In genomic region chr3:133075027-133075426, GRCh38 we compare ENCODE assay signal across 20 cellular contexts. TPM values are rescaled to one million over a fixed set of nuclear protein-coding genes. Genes with fewer than 3 reads are reported as not detected.
DNase-seq lines count a peak whose midpoint lies in the region; ATAC-seq and TF ChIP-seq lines count a peak whose summit lies in the region.
"Had no signal": no experiment of that assay in that cellular context is flagged by ENCODE, and none has a peak within 500 bp of the region (broad histone marks: within the 10 kb centered on the region; RNA-seq: fewer than 3 reads in every experiment).

No MANE protein-coding gene starts in this region.

- DNase-seq in SK-N-SH (no peak), NCI-H2171 treated with DMSO at 0.1 percent for 48 hours (lab: John Stamatoyannopoulos, UW) (peak; percentile 87), glutamatergic neuron (peak; percentile 30), SKM-1 treated with dmso at 0.1 percent for 144 hours (lab: John Stamatoyannopoulos, UW; ENCODE audit: unreplicated experiment) (no peak), SW 1271 (lab: John Stamatoyannopoulos, UW) (no peak), COLO829 (ENCODE audit: low spot score) (no peak)
- DNase-seq: 8988T; ACHN; AML-193; C1 segment of cervical spinal cord; Caco-2; CD4-positive, alpha-beta memory T cell; DMS153; DND-41; GM23248; H7; HCEC 1CT had no signal

- no peak overlapping the region for H3K9ac ChIP-seq in SK-N-SH
- H3K9ac ChIP-seq: GM23248 had no signal

- peak; percentile 64; the same call in 2 of the 3 replicates for ATAC-seq in SK-N-SH treated with all-trans-retinoic acid at 6 μM for 48 hours
- ATAC-seq: A549 had no signal

- no peaks in the 10 kb centered on the region for H3F3A ChIP-seq in SK-N-SH (replicated peaks; ENCODE audit: insufficient read depth)

- H3K27me3 Mint-ChIP-seq in glutamatergic neuron (ENCODE audit: unreplicated experiment) = peaks cover 8% of the 10 kb centered on the region

- H3K4me2 ChIP-seq in SK-N-SH = no peak overlapping the region
- H3K4me2 ChIP-seq: A549 had no signal

- no peaks in the 10 kb centered on the region for H4K20me1 ChIP-seq in SK-N-SH (ENCODE audit: insufficient read depth)

- peaks cover 0 to 11% of the 10 kb centered on the region in 2 experiments; a peak in 1 of 4 replicates for H3K4me1 ChIP-seq in SK-N-SH (ENCODE audit: control insufficient read depth in 1 of 2, insufficient read depth in 2 of 2, low read depth in 1 of 2, low read length in 1 of 2)
- H3K4me1 ChIP-seq: A549, Caco-2 had no signal

- no peak overlapping the region for H3K4me3 ChIP-seq in SK-N-SH (ENCODE audit: low read depth in 2 of 2, low read length in 1 of 2)
- H3K4me3 ChIP-seq: A549, GM23248 had no signal

- H3K4me1 Mint-ChIP-seq in glutamatergic neuron (ENCODE audit: low read depth, unreplicated experiment) = peaks cover 16% of the 10 kb centered on the region
- H3K4me1 Mint-ChIP-seq: CD4-positive, alpha-beta memory T cell had no signal

- no peaks in the 10 kb centered on the region for H3K27me3 ChIP-seq in SK-N-SH (ENCODE audit: insufficient read depth)

- peaks cover 6% of the 10 kb centered on the region for H3K9me3 Mint-ChIP-seq in glutamatergic neuron (ENCODE audit: unreplicated experiment)

- TF ChIP-seq EP300 in SK-N-SH (IDR thresholded peaks at IDR 0.05; ENCODE audit: borderline replicate concordance in 1 of 2, low read depth in 1 of 2, low read length in 1 of 2) = no peak

- WGBS in SK-N-SH (ENCODE audit: low lambda C conversion rate) = 80% methylated on average over 4 of the region's 4 CpGs

- TF ChIP-seq RAD21 in SK-N-SH (IDR thresholded peaks at IDR 0.05; ENCODE audit: low read length) = no peak

- H2AFZ ChIP-seq in SK-N-SH (ENCODE audit: low read depth) = no peak overlapping the region
- H2AFZ ChIP-seq: GM23248 had no signal

- H3K79me2 ChIP-seq in SK-N-SH (ENCODE audit: insufficient read depth) = no peaks in the 10 kb centered on the region

- H3K9me2 ChIP-seq in SK-N-SH = no peaks in the 10 kb centered on the region

- no peaks in the 10 kb centered on the region for H3K36me3 Mint-ChIP-seq in glutamatergic neuron (ENCODE audit: unreplicated experiment)
- H3K36me3 Mint-ChIP-seq: CD4-positive, alpha-beta memory T cell had no signal

- H3K36me3 ChIP-seq in SK-N-SH (replicated peaks in 1 of 2; ENCODE audit: control insufficient read depth in 1 of 2, insufficient read depth in 2 of 2, low read length in 1 of 2) = no peaks in the 10 kb centered on the region

- H3K27ac Mint-ChIP-seq in glutamatergic neuron (ENCODE audit: unreplicated experiment) = peak overlapping the region; percentile 39
- H3K27ac Mint-ChIP-seq: CD4-positive, alpha-beta memory T cell had no signal

- no peak overlapping the region for H3K27ac ChIP-seq in SK-N-SH (ENCODE audit: low read depth in 2 of 2, low read length in 1 of 2)
- H3K27ac ChIP-seq: A549, GM23248 had no signal

- CTCF ChIA-PET in SK-N-SH (lab: Yijun Ruan, JAX) = no interaction called here

- POLR2A ChIA-PET in SK-N-SH (lab: Yijun Ruan, JAX) = no interaction called here

- no peaks in the 10 kb centered on the region for H3K9me3 ChIP-seq in SK-N-SH
- H3K9me3 ChIP-seq: A549, Caco-2 had no signal

- no peak overlapping the region for H3K4me3 Mint-ChIP-seq in glutamatergic neuron (ENCODE audit: unreplicated experiment)
- H3K4me3 Mint-ChIP-seq: CD4-positive, alpha-beta memory T cell had no signal

- no peak for TF ChIP-seq CTCF in SK-N-SH (IDR thresholded peaks at IDR 0.05)
- no peak for TF ChIP-seq CTCF in glutamatergic neuron (IDR thresholded peaks at IDR 0.05; ENCODE audit: partially characterized antibody, unreplicated experiment)

TF ChIP-seq in SK-N-SH treated with all-trans-retinoic acid at 6 μM for 48 hours, 23 proteins besides CTCF, POLR2A, EP300 and RAD21:
- TF ChIP-seq ZNF565 (CRISPR knock-in tag; conservative IDR thresholded peaks at IDR 0.05; ENCODE audit: low read depth) (no peak), ARNTL (CRISPR knock-in tag; IDR thresholded peaks at IDR 0.05; ENCODE audit: borderline replicate concordance, low read depth) (no peak), ZC3H10 (CRISPR knock-in tag; IDR thresholded peaks at IDR 0.05) (no peak)

TF ChIP-seq in SK-N-SH, 30 proteins besides CTCF, POLR2A, EP300 and RAD21:
- no peak for TF ChIP-seq IRF3 (IDR thresholded peaks at IDR 0.05; ENCODE audit: low read depth, low read length)
- no peak for TF ChIP-seq TEAD4 (IDR thresholded peaks at IDR 0.05; ENCODE audit: borderline replicate concordance, insufficient read depth)
- no peak for TF ChIP-seq CHD2 (IDR thresholded peaks at IDR 0.05; ENCODE audit: low read length, partially characterized antibody)
- no peak for TF ChIP-seq TAF1 (IDR thresholded peaks at IDR 0.05; ENCODE audit: borderline replicate concordance, low read depth, low read length)
- TF ChIP-seq YY1 (IDR thresholded peaks at IDR 0.05; ENCODE audit: low read depth) = no peak
- no peak for TF ChIP-seq RXRA (IDR thresholded peaks at IDR 0.05; ENCODE audit: borderline replicate concordance, low read depth)
- TF ChIP-seq ELF1 (IDR thresholded peaks at IDR 0.05) = no peak
- TF ChIP-seq NFIC (IDR thresholded peaks at IDR 0.05; ENCODE audit: borderline replicate concordance) = no peak

RNA-seq across cellular contexts. Expression of gene TMEM108, which starts 36.8 kb away (rescaled TPM):
- polyA plus RNA-seq in SK-N-SH (2012; rRNA removed) = 5.7 and 8.6 TPM in 2 replicates
- 3.9 and 6.8 TPM in 2 replicates for polyA plus RNA-seq in SK-N-SH (2012; cell fraction: cytosol; rRNA removed)
- 4.1 and 7.5 TPM in 2 replicates for polyA plus RNA-seq in SK-N-SH (2012; cell fraction: nucleus; rRNA removed)
- total RNA-seq in glutamatergic neuron (ENCODE audit: unreplicated experiment) = 9.0 TPM
- total RNA-seq: Caco-2; CD4-positive, alpha-beta memory T cell; GM23248 had no signal
- polyA plus RNA-seq: A549; BJ; CD4-positive, alpha-beta memory T cell; GM23248 had no signal

Comparison
In these comparisons a context has a peak if more than half of its experiments do, and no peak if none do; other contexts are left out.
1. DNase-seq: peak in NCI-H2171 treated with DMSO at 0.1 percent for 48 hours (single experiment) and glutamatergic neuron (single experiment); none in SK-N-SH (single experiment), SKM-1 treated with dmso at 0.1 percent for 144 hours (single experiment), SW 1271 (0 of 2) and COLO829 (single experiment).